1 cellular context compared by ENCODE assay signal in the genomic region with DNA sequence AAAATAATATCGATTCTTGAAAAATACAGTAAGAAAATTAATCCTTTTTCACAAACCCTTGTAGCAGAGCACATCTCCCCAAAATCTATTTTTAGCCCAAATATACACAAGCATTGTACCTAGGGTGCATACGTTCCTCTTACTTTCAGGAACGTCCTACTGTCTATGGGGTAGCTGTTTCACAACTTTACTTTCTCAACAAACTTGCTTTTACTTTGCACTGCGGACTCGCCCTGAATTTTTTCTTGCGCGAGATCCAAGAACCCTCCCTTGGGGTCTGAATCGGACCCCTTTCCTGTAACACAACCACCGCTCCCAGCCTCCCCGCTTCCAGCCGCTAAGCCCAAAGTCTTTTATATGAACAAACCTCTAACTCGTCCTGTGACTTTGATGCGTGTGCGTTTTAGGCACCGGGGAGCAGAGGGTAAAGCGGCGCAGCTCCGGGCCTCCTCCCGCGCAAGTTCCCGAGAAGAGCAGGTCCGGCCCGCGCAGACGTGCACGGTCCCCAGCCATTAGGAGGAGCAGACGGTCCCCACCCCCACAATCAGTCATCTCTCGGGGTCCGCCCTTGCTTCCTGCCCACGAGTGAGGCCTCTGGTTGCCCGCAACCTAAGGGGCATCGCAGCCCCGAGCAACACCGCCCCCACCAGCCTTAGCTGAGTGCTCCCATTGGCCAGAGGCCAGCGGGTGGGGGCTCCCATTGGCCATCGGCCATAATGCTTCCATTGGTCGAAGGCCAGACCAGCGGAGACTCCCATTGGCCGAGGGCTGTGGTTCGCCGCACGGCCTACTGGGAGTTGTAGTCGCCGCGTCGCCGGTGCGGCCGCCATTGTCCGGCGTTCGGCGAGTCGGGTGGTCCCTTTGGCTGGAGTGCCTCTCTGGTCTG.
A peak's percentile ranks its signal among the peaks of the same experiment; 100 is the strongest.
TF ChIP-seq lines count a peak whose summit lies in the region.

A gene (plus strand): TSS at position 800 of the 886 bp plus-strand sequence. CDS start 127 bp downstream, outside the sequence.

TF ChIP-seq in GM12878, 131 proteins besides CTCF, POLR2A, EP300 and RAD21 (continued from another document):
- TF ChIP-seq, protein P1, sequence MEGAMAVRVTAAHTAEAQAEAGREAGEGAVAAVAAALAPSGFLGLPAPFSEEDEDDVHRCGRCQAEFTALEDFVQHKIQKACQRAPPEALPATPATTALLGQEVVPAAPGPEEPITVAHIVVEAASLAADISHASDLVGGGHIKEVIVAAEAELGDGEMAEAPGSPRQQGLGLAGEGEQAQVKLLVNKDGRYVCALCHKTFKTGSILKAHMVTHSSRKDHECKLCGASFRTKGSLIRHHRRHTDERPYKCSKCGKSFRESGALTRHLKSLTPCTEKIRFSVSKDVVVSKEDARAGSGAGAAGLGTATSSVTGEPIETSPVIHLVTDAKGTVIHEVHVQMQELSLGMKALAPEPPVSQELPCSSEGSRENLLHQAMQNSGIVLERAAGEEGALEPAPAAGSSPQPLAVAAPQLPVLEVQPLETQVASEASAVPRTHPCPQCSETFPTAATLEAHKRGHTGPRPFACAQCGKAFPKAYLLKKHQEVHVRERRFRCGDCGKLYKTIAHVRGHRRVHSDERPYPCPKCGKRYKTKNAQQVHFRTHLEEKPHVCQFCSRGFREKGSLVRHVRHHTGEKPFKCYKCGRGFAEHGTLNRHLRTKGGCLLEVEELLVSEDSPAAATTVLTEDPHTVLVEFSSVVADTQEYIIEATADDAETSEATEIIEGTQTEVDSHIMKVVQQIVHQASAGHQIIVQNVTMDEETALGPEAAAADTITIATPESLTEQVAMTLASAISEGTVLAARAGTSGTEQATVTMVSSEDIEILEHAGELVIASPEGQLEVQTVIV (IDR thresholded peaks at IDR 0.05; ENCODE audit: borderline replicate concordance, partially characterized antibody): no peak
- TF ChIP-seq SMC3 (IDR thresholded peaks at IDR 0.05; ENCODE audit: borderline replicate concordance, low read length): no peak
- TF ChIP-seq STAT3 (IDR thresholded peaks at IDR 0.05; ENCODE audit: low read depth, low read length): no peak
- no peak for TF ChIP-seq FOXM1 (IDR thresholded peaks at IDR 0.05; ENCODE audit: low read depth, low read length)
- TF ChIP-seq, protein P2, sequence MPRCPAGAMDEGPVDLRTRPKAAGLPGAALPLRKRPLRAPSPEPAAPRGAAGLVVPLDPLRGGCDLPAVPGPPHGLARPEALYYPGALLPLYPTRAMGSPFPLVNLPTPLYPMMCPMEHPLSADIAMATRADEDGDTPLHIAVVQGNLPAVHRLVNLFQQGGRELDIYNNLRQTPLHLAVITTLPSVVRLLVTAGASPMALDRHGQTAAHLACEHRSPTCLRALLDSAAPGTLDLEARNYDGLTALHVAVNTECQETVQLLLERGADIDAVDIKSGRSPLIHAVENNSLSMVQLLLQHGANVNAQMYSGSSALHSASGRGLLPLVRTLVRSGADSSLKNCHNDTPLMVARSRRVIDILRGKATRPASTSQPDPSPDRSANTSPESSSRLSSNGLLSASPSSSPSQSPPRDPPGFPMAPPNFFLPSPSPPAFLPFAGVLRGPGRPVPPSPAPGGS (IDR thresholded peaks at IDR 0.05; ENCODE audit: borderline replicate concordance, insufficient read depth, low read depth, low read length, poor library complexity, severe bottlenecking): peak; percentile 90
- TF ChIP-seq EZH2 (IDR thresholded peaks at IDR 0.05; ENCODE audit: borderline replicate concordance, control insufficient read depth, low read depth, low read length): no peak
- TF ChIP-seq, protein P3, sequence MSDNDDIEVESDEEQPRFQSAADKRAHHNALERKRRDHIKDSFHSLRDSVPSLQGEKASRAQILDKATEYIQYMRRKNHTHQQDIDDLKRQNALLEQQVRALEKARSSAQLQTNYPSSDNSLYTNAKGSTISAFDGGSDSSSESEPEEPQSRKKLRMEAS (IDR thresholded peaks at IDR 0.05; ENCODE audit: low read depth, low read length): peak; percentile 34; the same call in 1 of the 2 replicates
- TF ChIP-seq, protein P4, sequence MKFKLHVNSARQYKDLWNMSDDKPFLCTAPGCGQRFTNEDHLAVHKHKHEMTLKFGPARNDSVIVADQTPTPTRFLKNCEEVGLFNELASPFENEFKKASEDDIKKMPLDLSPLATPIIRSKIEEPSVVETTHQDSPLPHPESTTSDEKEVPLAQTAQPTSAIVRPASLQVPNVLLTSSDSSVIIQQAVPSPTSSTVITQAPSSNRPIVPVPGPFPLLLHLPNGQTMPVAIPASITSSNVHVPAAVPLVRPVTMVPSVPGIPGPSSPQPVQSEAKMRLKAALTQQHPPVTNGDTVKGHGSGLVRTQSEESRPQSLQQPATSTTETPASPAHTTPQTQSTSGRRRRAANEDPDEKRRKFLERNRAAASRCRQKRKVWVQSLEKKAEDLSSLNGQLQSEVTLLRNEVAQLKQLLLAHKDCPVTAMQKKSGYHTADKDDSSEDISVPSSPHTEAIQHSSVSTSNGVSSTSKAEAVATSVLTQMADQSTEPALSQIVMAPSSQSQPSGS (IDR thresholded peaks at IDR 0.05; ENCODE audit: low read length): no peak
- TF ChIP-seq KLF5 (IDR thresholded peaks at IDR 0.05; ENCODE audit: partially characterized antibody): peak; percentile 79
- TF ChIP-seq, protein P5, sequence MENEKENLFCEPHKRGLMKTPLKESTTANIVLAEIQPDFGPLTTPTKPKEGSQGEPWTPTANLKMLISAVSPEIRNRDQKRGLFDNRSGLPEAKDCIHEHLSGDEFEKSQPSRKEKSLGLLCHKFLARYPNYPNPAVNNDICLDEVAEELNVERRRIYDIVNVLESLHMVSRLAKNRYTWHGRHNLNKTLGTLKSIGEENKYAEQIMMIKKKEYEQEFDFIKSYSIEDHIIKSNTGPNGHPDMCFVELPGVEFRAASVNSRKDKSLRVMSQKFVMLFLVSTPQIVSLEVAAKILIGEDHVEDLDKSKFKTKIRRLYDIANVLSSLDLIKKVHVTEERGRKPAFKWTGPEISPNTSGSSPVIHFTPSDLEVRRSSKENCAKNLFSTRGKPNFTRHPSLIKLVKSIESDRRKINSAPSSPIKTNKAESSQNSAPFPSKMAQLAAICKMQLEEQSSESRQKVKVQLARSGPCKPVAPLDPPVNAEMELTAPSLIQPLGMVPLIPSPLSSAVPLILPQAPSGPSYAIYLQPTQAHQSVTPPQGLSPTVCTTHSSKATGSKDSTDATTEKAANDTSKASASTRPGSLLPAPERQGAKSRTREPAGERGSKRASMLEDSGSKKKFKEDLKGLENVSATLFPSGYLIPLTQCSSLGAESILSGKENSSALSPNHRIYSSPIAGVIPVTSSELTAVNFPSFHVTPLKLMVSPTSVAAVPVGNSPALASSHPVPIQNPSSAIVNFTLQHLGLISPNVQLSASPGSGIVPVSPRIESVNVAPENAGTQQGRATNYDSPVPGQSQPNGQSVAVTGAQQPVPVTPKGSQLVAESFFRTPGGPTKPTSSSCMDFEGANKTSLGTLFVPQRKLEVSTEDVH (IDR thresholded peaks at IDR 0.05; ENCODE audit: low read depth, partially characterized antibody): no peak
- TF ChIP-seq, protein P6, sequence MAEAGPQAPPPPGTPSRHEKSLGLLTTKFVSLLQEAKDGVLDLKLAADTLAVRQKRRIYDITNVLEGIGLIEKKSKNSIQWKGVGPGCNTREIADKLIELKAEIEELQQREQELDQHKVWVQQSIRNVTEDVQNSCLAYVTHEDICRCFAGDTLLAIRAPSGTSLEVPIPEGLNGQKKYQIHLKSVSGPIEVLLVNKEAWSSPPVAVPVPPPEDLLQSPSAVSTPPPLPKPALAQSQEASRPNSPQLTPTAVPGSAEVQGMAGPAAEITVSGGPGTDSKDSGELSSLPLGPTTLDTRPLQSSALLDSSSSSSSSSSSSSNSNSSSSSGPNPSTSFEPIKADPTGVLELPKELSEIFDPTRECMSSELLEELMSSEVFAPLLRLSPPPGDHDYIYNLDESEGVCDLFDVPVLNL (IDR thresholded peaks at IDR 0.05; ENCODE audit: low read depth, low read length): no peak
- peak; percentile 94 for TF ChIP-seq FOS (IDR thresholded peaks at IDR 0.05; ENCODE audit: borderline replicate concordance, extremely low read depth, insufficient read length)
- TF ChIP-seq HCFC1 (IDR thresholded peaks at IDR 0.05; ENCODE audit: low read length): peak; percentile 88
- peak; percentile 28; the same call in 1 of the 2 replicates for TF ChIP-seq ZBED1 (IDR thresholded peaks at IDR 0.05; ENCODE audit: borderline replicate concordance)
